Comparison of ENCODE assay signal across 8 cellular contexts in the genomic region with DNA sequence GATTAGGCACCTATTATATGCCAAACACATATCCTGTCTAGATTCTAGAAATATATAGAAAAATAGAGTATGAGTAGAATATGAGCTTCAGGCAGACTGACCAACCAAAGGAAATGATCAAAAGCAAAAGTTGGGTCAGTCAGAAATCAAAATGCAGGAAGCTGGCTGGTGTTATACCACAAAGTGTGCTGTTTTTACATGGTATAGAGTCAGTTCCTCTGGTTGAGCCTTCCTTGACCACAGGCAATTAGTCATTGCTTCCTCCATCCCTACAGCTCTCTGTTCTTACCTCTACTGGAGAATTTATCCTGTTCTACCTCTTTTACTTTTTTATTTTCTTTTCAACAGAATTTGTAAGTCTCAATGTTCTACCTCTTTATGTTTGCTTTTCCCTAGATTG.
DNase-seq lines count a peak whose midpoint lies in the region; ATAC-seq and TF ChIP-seq lines count a peak whose summit lies in the region.

No MANE protein-coding gene starts in this region.

- peak; percentile 62 for ATAC-seq in GM18499 (IDR thresholded peaks at IDR 0.05; ENCODE audit: insufficient read depth, unreplicated experiment)
- peak; percentile 72 for ATAC-seq in GM21723 (IDR thresholded peaks at IDR 0.05; ENCODE audit: unreplicated experiment)

- H3K4me3 ChIP-seq in fibroblast of mammary gland (ENCODE audit: control insufficient read depth, low read depth, low read length), result no peak overlapping the region

- no peak for TF ChIP-seq CTCF in fibroblast of mammary gland (conservative IDR thresholded peaks at IDR 0.05; ENCODE audit: control insufficient read depth, insufficient read depth, low read depth, low read length)

- peak; percentile 21 for DNase-seq in KG1 (lab: John Stamatoyannopoulos, UW)
- DNase-seq in fibroblast of mammary gland (ENCODE audit: low read depth), result peak; percentile 65
- no peak for DNase-seq in cerebellar cortex (ENCODE audit: low spot score)
- no peak for DNase-seq in NCI-H187 treated with DMSO at 0.1 percent for 48 hours (lab: John Stamatoyannopoulos, UW)
- DNase-seq in stimulated activated CD4-positive, alpha-beta T cell treated with anti-CD3 and anti-CD28 coated beads, Interleukin-15, amount 100 ng/mL, for 24 hours, result no peak
- DNase-seq in stimulated activated CD4-positive, alpha-beta T cell treated with anti-CD3 and anti-CD28 coated beads, Interleukin-4, amount 100 ng/mL, for 4 hours, result no peak

Comparison
In these comparisons a context has a peak if more than half of its experiments do, and no peak if none do; other contexts are left out.
1. DNase-seq: peak in KG1 (single experiment) and fibroblast of mammary gland (single experiment); none in cerebellar cortex (single experiment), NCI-H187 treated with DMSO at 0.1 percent for 48 hours (single experiment), stimulated activated CD4-positive, alpha-beta T cell treated with anti-CD3 and anti-CD28 coated beads, Interleukin-15, amount 100 ng/mL, for 24 hours (single experiment) and stimulated activated CD4-positive, alpha-beta T cell treated with anti-CD3 and anti-CD28 coated beads, Interleukin-4, amount 100 ng/mL, for 4 hours (0 of 2).